ENCODE assay signal across 1 cellular context in genomic region chr4:126779446-126780166, GRCh38.
TF ChIP-seq lines count a peak whose summit lies in the region.

No MANE protein-coding gene starts in this region.

TF ChIP-seq in K562, 482 proteins besides CTCF, POLR2A, EP300 and RAD21 (continued from another document and continues in another):
- TF ChIP-seq MGA (IDR thresholded peaks at IDR 0.05) (0 out of 2 replicates have a peak, but pooled peaks have one; percentile 20), ZNF146 (CRISPR knock-in tag; IDR thresholded peaks at IDR 0.05; ENCODE audit: unreplicated experiment) (no peak), ZNF589 (CRISPR knock-in tag; IDR thresholded peaks at IDR 0.05; ENCODE audit: low read depth) (peak; percentile 77; the same call in 1 of the 2 replicates), MCM2 (IDR thresholded peaks at IDR 0.05; ENCODE audit: low read depth) (no peak), CHD1 (IDR thresholded peaks at IDR 0.05; ENCODE audit: low read length) (no peak), EP400 (IDR thresholded peaks at IDR 0.05) (peak; percentile 51; the same call in 1 of the 2 replicates), SMARCE1 (IDR thresholded peaks at IDR 0.05) (0 out of 2 replicates have a peak, but pooled peaks have one; percentile 26), MNT (conservative IDR thresholded peaks at IDR 0.05) (0 out of 4 replicates have a peak, but pooled peaks of 1 of the 2 experiments have one; percentile 13), HOMEZ (CRISPR knock-in tag; IDR thresholded peaks at IDR 0.05) (no peak), RBFOX2 (IDR thresholded peaks at IDR 0.05; ENCODE audit: low read depth, low read length) (peak; percentile 64), NEUROD1 (IDR thresholded peaks at IDR 0.05; ENCODE audit: borderline replicate concordance, low read depth, low read length, partially characterized antibody) (no peak), BHLHE40 (IDR thresholded peaks at IDR 0.05; ENCODE audit: low read length) (no peak), CCNT2 (IDR thresholded peaks at IDR 0.05; ENCODE audit: borderline replicate concordance, extremely low read depth, insufficient read length, low read depth, low read length) (peak; percentile 20), YY1 (IDR thresholded peaks at IDR 0.05; ENCODE audit: borderline replicate concordance in 1 of 3, control insufficient read depth in 1 of 3, extremely low read depth in 1 of 3, insufficient read depth in 3 of 3, insufficient read length in 1 of 3, insufficient replicate concordance in 2 of 3, low read depth in 1 of 3, low read length in 2 of 3) (peak in 1 of 3 experiments; percentile 62), NFXL1 (CRISPR knock-in tag; IDR thresholded peaks at IDR 0.05) (no peak), RBBP5 (IDR thresholded peaks at IDR 0.05; ENCODE audit: borderline replicate concordance, insufficient read depth, low read length, poor library complexity, severe bottlenecking) (peak; percentile 51), ELF4 (CRISPR knock-in tag; IDR thresholded peaks at IDR 0.05) (no peak), ZBTB2 (IDR thresholded peaks at IDR 0.05) (0 out of 2 replicates have a peak, but pooled peaks have one; percentile 63), SOX6 (IDR thresholded peaks at IDR 0.05) (no peak), BRD9 (IDR thresholded peaks at IDR 0.05; ENCODE audit: low read depth, partially characterized antibody) (peak; percentile 15), NCOA2 (IDR thresholded peaks at IDR 0.05; ENCODE audit: partially characterized antibody in 2 of 2) (no peak), ZNF316 (IDR thresholded peaks at IDR 0.05) (no peak), ZNF217 (CRISPR knock-in tag; IDR thresholded peaks at IDR 0.05) (no peak), HDAC2 (IDR thresholded peaks at IDR 0.05) (0 out of 2 replicates have a peak, but pooled peaks have one; percentile 70), IFI16 (CRISPR knock-in tag; IDR thresholded peaks at IDR 0.05) (no peak), UBTF (IDR thresholded peaks at IDR 0.05; ENCODE audit: borderline replicate concordance in 1 of 2, low read depth in 2 of 2, low read length in 2 of 2) (0 out of 4 replicates have a peak, but pooled peaks of 1 of the 2 experiments have one; percentile 27), PRDM10 (IDR thresholded peaks at IDR 0.05; ENCODE audit: partially characterized antibody) (no peak), PKNOX1 (IDR thresholded peaks at IDR 0.05) (peak; percentile 59), RFX5 (IDR thresholded peaks at IDR 0.05; ENCODE audit: low read depth, low read length) (no peak), FOS (IDR thresholded peaks at IDR 0.05; ENCODE audit: extremely low read depth, insufficient read length) (no peak), NFE2L1 (tag; IDR thresholded peaks at IDR 0.05; ENCODE audit: borderline replicate concordance, low read depth) (no peak)
